1 cellular context compared by ENCODE assay signal in the genomic region with DNA sequence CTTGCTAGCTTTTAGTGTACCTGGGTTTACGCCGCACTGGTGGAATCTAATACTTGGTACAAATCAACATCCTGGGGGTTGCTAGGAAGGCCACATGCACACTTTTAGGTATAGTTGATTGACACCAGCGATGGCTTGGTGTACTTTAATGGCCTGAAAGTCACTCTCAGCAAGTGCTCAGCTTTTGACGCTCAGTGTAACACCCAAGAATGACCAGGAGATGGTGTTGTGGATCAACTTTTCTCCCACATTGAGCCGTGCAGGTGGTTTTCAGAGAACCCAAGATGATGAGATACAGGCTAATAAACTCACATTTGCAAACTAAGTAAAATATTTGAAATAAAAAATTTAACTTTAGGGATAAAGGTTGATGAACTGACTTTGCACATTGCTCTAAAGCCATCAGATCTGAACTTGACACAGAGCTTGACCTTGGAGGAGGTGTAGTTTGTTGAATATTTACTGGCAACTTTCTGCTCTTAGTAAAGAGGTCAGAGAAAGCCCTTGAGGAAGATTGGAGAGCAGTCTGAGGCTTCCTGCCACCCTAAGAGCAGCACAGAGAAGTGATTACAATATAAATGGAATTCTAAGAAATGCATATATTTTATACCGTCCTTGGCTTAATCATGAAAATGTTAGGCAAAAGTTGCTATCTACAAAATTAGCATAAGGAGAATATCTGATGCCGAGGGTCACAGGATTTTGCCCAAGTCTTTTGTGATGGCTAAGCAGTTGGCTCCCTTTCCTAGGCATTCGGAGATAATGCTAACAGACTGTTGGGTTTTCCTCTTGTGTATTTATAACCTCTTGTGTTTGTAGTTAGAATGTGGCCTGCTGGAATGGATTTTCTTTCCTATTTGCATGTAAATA.
TF ChIP-seq lines count a peak whose summit lies in the region.

No MANE protein-coding gene starts in this region.

TF ChIP-seq in H1, 55 proteins besides CTCF, POLR2A, EP300 and RAD21 (continued from another document):
- TF ChIP-seq, protein P1, sequence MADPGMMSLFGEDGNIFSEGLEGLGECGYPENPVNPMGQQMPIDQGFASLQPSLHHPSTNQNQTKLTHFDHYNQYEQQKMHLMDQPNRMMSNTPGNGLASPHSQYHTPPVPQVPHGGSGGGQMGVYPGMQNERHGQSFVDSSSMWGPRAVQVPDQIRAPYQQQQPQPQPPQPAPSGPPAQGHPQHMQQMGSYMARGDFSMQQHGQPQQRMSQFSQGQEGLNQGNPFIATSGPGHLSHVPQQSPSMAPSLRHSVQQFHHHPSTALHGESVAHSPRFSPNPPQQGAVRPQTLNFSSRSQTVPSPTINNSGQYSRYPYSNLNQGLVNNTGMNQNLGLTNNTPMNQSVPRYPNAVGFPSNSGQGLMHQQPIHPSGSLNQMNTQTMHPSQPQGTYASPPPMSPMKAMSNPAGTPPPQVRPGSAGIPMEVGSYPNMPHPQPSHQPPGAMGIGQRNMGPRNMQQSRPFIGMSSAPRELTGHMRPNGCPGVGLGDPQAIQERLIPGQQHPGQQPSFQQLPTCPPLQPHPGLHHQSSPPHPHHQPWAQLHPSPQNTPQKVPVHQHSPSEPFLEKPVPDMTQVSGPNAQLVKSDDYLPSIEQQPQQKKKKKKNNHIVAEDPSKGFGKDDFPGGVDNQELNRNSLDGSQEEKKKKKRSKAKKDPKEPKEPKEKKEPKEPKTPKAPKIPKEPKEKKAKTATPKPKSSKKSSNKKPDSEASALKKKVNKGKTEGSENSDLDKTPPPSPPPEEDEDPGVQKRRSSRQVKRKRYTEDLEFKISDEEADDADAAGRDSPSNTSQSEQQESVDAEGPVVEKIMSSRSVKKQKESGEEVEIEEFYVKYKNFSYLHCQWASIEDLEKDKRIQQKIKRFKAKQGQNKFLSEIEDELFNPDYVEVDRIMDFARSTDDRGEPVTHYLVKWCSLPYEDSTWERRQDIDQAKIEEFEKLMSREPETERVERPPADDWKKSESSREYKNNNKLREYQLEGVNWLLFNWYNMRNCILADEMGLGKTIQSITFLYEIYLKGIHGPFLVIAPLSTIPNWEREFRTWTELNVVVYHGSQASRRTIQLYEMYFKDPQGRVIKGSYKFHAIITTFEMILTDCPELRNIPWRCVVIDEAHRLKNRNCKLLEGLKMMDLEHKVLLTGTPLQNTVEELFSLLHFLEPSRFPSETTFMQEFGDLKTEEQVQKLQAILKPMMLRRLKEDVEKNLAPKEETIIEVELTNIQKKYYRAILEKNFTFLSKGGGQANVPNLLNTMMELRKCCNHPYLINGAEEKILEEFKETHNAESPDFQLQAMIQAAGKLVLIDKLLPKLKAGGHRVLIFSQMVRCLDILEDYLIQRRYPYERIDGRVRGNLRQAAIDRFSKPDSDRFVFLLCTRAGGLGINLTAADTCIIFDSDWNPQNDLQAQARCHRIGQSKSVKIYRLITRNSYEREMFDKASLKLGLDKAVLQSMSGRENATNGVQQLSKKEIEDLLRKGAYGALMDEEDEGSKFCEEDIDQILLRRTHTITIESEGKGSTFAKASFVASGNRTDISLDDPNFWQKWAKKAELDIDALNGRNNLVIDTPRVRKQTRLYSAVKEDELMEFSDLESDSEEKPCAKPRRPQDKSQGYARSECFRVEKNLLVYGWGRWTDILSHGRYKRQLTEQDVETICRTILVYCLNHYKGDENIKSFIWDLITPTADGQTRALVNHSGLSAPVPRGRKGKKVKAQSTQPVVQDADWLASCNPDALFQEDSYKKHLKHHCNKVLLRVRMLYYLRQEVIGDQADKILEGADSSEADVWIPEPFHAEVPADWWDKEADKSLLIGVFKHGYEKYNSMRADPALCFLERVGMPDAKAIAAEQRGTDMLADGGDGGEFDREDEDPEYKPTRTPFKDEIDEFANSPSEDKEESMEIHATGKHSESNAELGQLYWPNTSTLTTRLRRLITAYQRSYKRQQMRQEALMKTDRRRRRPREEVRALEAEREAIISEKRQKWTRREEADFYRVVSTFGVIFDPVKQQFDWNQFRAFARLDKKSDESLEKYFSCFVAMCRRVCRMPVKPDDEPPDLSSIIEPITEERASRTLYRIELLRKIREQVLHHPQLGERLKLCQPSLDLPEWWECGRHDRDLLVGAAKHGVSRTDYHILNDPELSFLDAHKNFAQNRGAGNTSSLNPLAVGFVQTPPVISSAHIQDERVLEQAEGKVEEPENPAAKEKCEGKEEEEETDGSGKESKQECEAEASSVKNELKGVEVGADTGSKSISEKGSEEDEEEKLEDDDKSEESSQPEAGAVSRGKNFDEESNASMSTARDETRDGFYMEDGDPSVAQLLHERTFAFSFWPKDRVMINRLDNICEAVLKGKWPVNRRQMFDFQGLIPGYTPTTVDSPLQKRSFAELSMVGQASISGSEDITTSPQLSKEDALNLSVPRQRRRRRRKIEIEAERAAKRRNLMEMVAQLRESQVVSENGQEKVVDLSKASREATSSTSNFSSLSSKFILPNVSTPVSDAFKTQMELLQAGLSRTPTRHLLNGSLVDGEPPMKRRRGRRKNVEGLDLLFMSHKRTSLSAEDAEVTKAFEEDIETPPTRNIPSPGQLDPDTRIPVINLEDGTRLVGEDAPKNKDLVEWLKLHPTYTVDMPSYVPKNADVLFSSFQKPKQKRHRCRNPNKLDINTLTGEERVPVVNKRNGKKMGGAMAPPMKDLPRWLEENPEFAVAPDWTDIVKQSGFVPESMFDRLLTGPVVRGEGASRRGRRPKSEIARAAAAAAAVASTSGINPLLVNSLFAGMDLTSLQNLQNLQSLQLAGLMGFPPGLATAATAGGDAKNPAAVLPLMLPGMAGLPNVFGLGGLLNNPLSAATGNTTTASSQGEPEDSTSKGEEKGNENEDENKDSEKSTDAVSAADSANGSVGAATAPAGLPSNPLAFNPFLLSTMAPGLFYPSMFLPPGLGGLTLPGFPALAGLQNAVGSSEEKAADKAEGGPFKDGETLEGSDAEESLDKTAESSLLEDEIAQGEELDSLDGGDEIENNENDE (IDR thresholded peaks at IDR 0.05; ENCODE audit: insufficient replicate concordance, low read length) = no peak
- no peak for TF ChIP-seq TAF7 (optimal IDR thresholded peaks at IDR 0.05; ENCODE audit: borderline replicate concordance, low read depth, low read length)
- TF ChIP-seq ASH2L (IDR thresholded peaks at IDR 0.05; ENCODE audit: low read length) = no peak
- TF ChIP-seq EGR1 (IDR thresholded peaks at IDR 0.05; ENCODE audit: borderline replicate concordance, low read depth, low read length) = no peak
- TF ChIP-seq EZH2 (IDR thresholded peaks at IDR 0.05; ENCODE audit: low read depth, low read length, severe bottlenecking) = no peak
- no peak for TF ChIP-seq POLR2AphosphoS5 (IDR thresholded peaks at IDR 0.05; ENCODE audit: low read depth, low read length)
- no peak for TF ChIP-seq BRCA1 (IDR thresholded peaks at IDR 0.05; ENCODE audit: low read depth, low read length)
- TF ChIP-seq NANOG (IDR thresholded peaks at IDR 0.05; ENCODE audit: insufficient read depth, low read depth, low read length, poor library complexity, severe bottlenecking) = no peak
- TF ChIP-seq SUZ12 (IDR thresholded peaks at IDR 0.05; ENCODE audit: low read length) = no peak
- no peak for TF ChIP-seq TBP (IDR thresholded peaks at IDR 0.05; ENCODE audit: low read depth, low read length)
